1 cellular context compared by ENCODE assay signal in the genomic region with DNA sequence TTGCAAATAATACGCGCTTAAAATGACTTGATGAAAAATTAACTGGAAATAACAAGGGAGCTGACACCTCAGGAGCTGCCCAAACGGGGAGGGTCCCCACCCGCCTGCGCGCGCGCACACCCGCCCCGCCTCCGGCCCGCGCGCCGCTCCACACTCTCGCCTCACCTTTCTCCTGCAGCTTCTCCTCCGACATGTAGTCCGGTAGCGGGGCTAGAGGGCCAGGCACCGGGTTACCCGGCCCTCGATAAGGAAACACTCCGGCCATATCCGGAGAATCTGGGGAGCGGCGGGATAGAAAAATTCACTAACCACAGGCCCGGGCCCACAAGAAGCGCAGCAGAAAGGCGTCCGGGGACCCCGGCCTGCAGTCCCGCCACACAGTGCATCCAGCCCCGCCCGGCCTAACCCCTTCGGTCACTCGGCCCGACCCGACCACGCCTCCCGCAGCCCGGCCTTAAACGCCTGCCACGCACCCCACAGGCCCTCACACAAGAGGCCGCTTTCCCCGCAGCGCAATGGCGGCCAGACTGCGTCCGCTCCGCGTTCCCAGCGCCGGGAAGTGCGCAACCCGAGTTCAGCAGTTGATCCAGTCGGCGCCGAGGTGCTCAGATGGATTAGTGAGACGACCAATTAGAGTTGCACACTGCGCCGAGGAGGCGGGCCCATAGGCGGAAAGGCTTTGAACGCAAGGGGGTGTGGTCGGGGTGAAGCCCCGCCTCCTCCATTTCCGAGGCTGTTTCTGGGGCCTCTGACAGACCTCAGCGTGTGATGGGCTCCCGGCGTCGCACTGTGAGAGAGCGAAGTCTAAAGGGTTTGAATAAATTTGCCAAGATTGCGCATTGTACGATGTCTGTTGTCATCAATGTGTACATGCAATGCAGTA.
TF ChIP-seq lines count a peak whose summit lies in the region.

A gene (minus strand): TSS at position 561 of the 883 bp plus-strand sequence. CDS start 296 bp downstream, at position 265.

TF ChIP-seq in HCT116, 20 proteins besides CTCF, POLR2A, EP300 and RAD21 (continued from another document):
- peak; percentile 97 for TF ChIP-seq TCF7L2 (IDR thresholded peaks at IDR 0.05; ENCODE audit: borderline replicate concordance, extremely low read depth, insufficient read depth, insufficient read length)
- no peak for TF ChIP-seq JUND (IDR thresholded peaks at IDR 0.05)
- TF ChIP-seq, protein P1, sequence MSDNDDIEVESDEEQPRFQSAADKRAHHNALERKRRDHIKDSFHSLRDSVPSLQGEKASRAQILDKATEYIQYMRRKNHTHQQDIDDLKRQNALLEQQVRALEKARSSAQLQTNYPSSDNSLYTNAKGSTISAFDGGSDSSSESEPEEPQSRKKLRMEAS (IDR thresholded peaks at IDR 0.05) = peak; percentile 73
- TF ChIP-seq EZH2phosphoT487 (IDR thresholded peaks at IDR 0.05; ENCODE audit: borderline replicate concordance) = no peak
- peak; percentile 95 for TF ChIP-seq YY1 (IDR thresholded peaks at IDR 0.05; ENCODE audit: extremely low read depth, insufficient replicate concordance, low read depth, low read length)
- TF ChIP-seq ZNF274 (IDR thresholded peaks at IDR 0.05; ENCODE audit: low read depth, low read length) = no peak
- TF ChIP-seq EZH2 (IDR thresholded peaks at IDR 0.05) = no peak
- TF ChIP-seq FOSL1 (IDR thresholded peaks at IDR 0.05; ENCODE audit: low read depth) = no peak
- peak; percentile 95 for TF ChIP-seq POLR2AphosphoS5 (IDR thresholded peaks at IDR 0.05; ENCODE audit: low read depth, low read length)
- peak; percentile 74; the same call in 1 of the 2 replicates for TF ChIP-seq SIN3A (IDR thresholded peaks at IDR 0.05; ENCODE audit: low read depth)
- TF ChIP-seq, protein P2, sequence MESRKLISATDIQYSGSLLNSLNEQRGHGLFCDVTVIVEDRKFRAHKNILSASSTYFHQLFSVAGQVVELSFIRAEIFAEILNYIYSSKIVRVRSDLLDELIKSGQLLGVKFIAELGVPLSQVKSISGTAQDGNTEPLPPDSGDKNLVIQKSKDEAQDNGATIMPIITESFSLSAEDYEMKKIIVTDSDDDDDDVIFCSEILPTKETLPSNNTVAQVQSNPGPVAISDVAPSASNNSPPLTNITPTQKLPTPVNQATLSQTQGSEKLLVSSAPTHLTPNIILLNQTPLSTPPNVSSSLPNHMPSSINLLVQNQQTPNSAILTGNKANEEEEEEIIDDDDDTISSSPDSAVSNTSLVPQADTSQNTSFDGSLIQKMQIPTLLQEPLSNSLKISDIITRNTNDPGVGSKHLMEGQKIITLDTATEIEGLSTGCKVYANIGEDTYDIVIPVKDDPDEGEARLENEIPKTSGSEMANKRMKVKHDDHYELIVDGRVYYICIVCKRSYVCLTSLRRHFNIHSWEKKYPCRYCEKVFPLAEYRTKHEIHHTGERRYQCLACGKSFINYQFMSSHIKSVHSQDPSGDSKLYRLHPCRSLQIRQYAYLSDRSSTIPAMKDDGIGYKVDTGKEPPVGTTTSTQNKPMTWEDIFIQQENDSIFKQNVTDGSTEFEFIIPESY (IDR thresholded peaks at IDR 0.05; ENCODE audit: extremely low read depth, insufficient replicate concordance, low read length) = no peak
- TF ChIP-seq CEBPB (IDR thresholded peaks at IDR 0.05; ENCODE audit: low read depth) = no peak
